In the genomic region with DNA sequence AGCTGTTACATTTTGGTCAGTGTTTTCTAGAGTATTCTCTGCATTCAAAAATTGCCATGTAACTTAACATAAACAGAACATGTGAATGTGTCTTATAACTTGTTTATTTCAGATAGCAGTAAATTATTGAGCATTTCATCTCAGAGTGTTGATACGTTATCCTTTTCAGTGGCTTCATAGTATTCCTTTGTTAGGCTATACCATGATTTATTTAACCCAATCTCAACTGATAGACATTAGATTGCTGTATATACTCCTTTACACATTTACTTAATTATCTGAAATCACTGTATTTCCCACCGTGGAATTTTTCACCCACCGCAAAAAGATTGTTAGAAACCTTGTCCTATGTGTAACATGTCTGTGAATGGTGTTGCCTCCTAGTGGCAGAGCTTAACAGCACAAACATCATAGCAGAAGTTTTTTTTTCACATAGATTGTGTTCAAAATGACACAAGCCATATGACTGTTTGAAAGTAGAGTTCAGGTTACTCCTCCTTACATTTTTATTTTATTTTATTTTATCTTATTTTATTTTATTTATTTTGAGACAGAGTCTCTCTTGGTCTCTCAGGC, we compare ENCODE assay signal across 11 cellular contexts. TPM values are rescaled to one million over a fixed set of nuclear protein-coding genes. Genes with fewer than 3 reads are reported as not detected.
A peak's percentile ranks its signal among the peaks of the same experiment; 100 is the strongest.
DNase-seq lines count a peak whose midpoint lies in the region; ATAC-seq, FAIRE-seq and TF ChIP-seq lines count a peak whose summit lies in the region.
"Had no signal": no experiment of that assay in that cellular context is flagged by ENCODE, and none has a peak within 500 bp of the region (broad histone marks: within the 10 kb centered on the region; RNA-seq: fewer than 3 reads in every experiment).

No MANE protein-coding gene starts in this region.

- TF ChIP-seq CTCF in CD4-positive, alpha-beta T cell (IDR thresholded peaks at IDR 0.05): peak; percentile 57
- TF ChIP-seq CTCF in HEK293 (tag by site-specific recombination; IDR thresholded peaks at IDR 0.05) (no peak), WERI-Rb-1 (IDR thresholded peaks at IDR 0.05; ENCODE audit: low read depth, low read length) (peak; percentile 50), HepG2 (CRISPR knock-in tag; IDR thresholded peaks at IDR 0.05) (peak; percentile 58), kidney (IDR thresholded peaks at IDR 0.05; ENCODE audit: borderline replicate concordance, extremely low read depth, insufficient read depth) (no peak)

- no peaks in the 10 kb centered on the region for H3K4me1 Mint-ChIP-seq in CD4-positive, alpha-beta T cell (ENCODE audit: low read depth)

- no peaks in the 10 kb centered on the region for H3K79me2 ChIP-seq in HepG2 (ENCODE audit: insufficient read depth, low read length)

- H3K4me3 Mint-ChIP-seq in CD4-positive, alpha-beta T cell: no peak overlapping the region

- 66% methylated on average over 3 of the region's 3 CpGs for WGBS in HepG2 (ENCODE audit: low lambda C conversion rate)

- H3K4me3 ChIP-seq in HEK293 (ENCODE audit: low read depth, low read length) (no peak overlapping the region), WERI-Rb-1 (ENCODE audit: low read depth, low read length) (no peak overlapping the region), HepG2 (replicated peaks in 1 of 3; ENCODE audit: insufficient read depth in 1 of 3, low read depth in 2 of 3, low read length in 3 of 3) (no peak overlapping the region), kidney (ENCODE audit: low read length in 2 of 2) (no peak overlapping the region)
- H3K4me3 ChIP-seq: gastrocnemius medialis had no signal

- H3K9ac ChIP-seq in HepG2 (ENCODE audit: insufficient read depth, low read depth, low read length) (no peak overlapping the region), kidney (ENCODE audit: low read length in 2 of 2) (no peak overlapping the region)

- BruUV-seq in HepG2 (replicated peaks; lab: Mats Ljungman, UMichigan): no TSS peak

- POLR2A ChIA-PET in CD4-positive, alpha-beta T cell (lab: Charles Lee): no interaction called here
- POLR2A ChIA-PET in HEK293 (lab: Yijun Ruan, JAX): no interaction called here
- POLR2A ChIA-PET in HepG2 (lab: Yijun Ruan, JAX): interaction anchor here (0.7 to 1.2 kb wide), 2 partner anchors 22 to 70 kb away, joined by 3 read pairs; partner anchors contain the start of gene SLF2

- TF ChIP-seq POLR2A in HepG2 (IDR thresholded peaks at IDR 0.05; ENCODE audit: insufficient read depth in 1 of 2, low read depth in 2 of 2, low read length in 2 of 2): no peak

- no peak for ATAC-seq in CD4-positive, alpha-beta T cell (ENCODE audit: poor library complexity)
- ATAC-seq in HepG2: peak; percentile 60
- no peak for ATAC-seq in HG03378 (IDR thresholded peaks at IDR 0.05; ENCODE audit: unreplicated experiment)
- no peak for ATAC-seq in HG02798 (IDR thresholded peaks at IDR 0.05; ENCODE audit: poor library complexity, unreplicated experiment)
- ATAC-seq: gastrocnemius medialis, sciatic nerve had no signal

- H3K9me3 Mint-ChIP-seq in CD4-positive, alpha-beta T cell: no peaks in the 10 kb centered on the region
- H3K9me3 Mint-ChIP-seq: activated T-helper 2 cell treated with anti-CD3 and anti-CD28 coated beads, Interferon-gamma antibody, Interleukin-2, Interleukin-4, amounts not matched to agents 10 μg/mL and 5 μg/mL and 100 μg/mL, durations not matched to agents 14 hours and 24 hours and 36 hours had no signal

- peak; percentile 71 for FAIRE-seq in HepG2 (lab: Jason Lieb, UNC)
- FAIRE-seq in kidney (lab: Jason Lieb, UNC): no peak

- peaks cover 72 to 96% of the 10 kb centered on the region in 2 experiments for H3K36me3 ChIP-seq in HEK293 (ENCODE audit: control insufficient read depth in 2 of 2, insufficient read depth in 1 of 2, low read length in 2 of 2)
- H3K36me3 ChIP-seq in WERI-Rb-1: peaks cover 84% of the 10 kb centered on the region
- peaks cover 8 to 64% of the 10 kb centered on the region in 2 experiments for H3K36me3 ChIP-seq in HepG2 (replicated peaks in 1 of 2; ENCODE audit: control insufficient read depth in 1 of 2, insufficient read depth in 2 of 2, low read length in 2 of 2)
- H3K36me3 ChIP-seq in kidney (ENCODE audit: control insufficient read depth in 1 of 2, insufficient read depth in 2 of 2, low read length in 2 of 2): peaks cover 20 to 44% of the 10 kb centered on the region in 2 donors

- in situ Hi-C loops in HepG2 (cut with HindIII; ENCODE audit: extremely low pct_ligation_motif_present, low pct_unique_long_range_greater_than_20kb): no loop called here

- no peak for TF ChIP-seq EP300 in HepG2 (IDR thresholded peaks at IDR 0.05; ENCODE audit: low read depth in 2 of 2, low read length in 2 of 2)
- TF ChIP-seq EP300 in HepG2 (CRISPR knock-in tag; IDR thresholded peaks at IDR 0.05; ENCODE audit: borderline replicate concordance): no peak

- no peaks in the 10 kb centered on the region for H3K27me3 ChIP-seq in CD4-positive, alpha-beta T cell (ENCODE audit: control insufficient read depth, insufficient read depth, low read length)
- H3K27me3 ChIP-seq in WERI-Rb-1 (ENCODE audit: insufficient read depth, low read depth, severe bottlenecking) (no peaks in the 10 kb centered on the region), HepG2 (ENCODE audit: control insufficient read depth in 1 of 2, insufficient read depth in 2 of 2, low read length in 2 of 2) (no peaks in the 10 kb centered on the region)
- H3K27me3 ChIP-seq: gastrocnemius medialis had no signal

- intact Hi-C loops in CD4-positive, alpha-beta T cell (cut with DNase I, micrococcal nuclease): loop anchor here in 1 of 2 experiments (5.0 kb wide), 1 partner anchor 372 kb away; no protein-coding TSS in a partner anchor
- intact Hi-C loops in HepG2 (cut with micrococcal nuclease; ENCODE audit: unreplicated experiment) (loop anchor here (1.0 kb wide), 1 partner anchor 53 kb away; no protein-coding TSS in a partner anchor), kidney (cut with DNase I) (no loop called here)

- no peak overlapping the region for H3K27ac Mint-ChIP-seq in CD4-positive, alpha-beta T cell
- H3K27ac Mint-ChIP-seq: activated T-helper 2 cell treated with anti-CD3 and anti-CD28 coated beads, Interferon-gamma antibody, Interleukin-2, Interleukin-4, amounts not matched to agents 10 μg/mL and 5 μg/mL and 100 μg/mL, durations not matched to agents 14 hours and 24 hours and 36 hours had no signal

- no peak overlapping the region for H2AFZ ChIP-seq in HepG2 (ENCODE audit: low read length)

- CTCF ChIA-PET in CD4-positive, alpha-beta T cell (lab: Charles Lee): no interaction called here
- CTCF ChIA-PET in HEK293 (lab: Yijun Ruan, JAX): interaction anchor here (0.5 to 1.7 kb wide), 7 partner anchors 11 to 683 kb away, joined by 3 to 9 read pairs (median 3); no protein-coding TSS in a partner anchor
- CTCF ChIA-PET in HepG2 (lab: Yijun Ruan, JAX; ENCODE audit: low intra/inter-chr PET ratio, low total read pairs): interaction anchor here (1.9 kb wide), 2 partner anchors 55 to 80 kb away, joined by 4 to 10 read pairs; no protein-coding TSS in a partner anchor

- no peak for DNase-seq in CD4-positive, alpha-beta T cell
- DNase-seq in WERI-Rb-1 (no peak), HepG2 (ENCODE audit: low spot score) (peak; percentile 45), kidney (no peak)
- DNase-seq in stimulated activated CD4-positive, alpha-beta T cell treated with anti-CD3 and anti-CD28 coated beads, Interleukin-4, amount 100 ng/mL, for 1 hour: no peak
- DNase-seq: gastrocnemius medialis had no signal

- H3K4me1 ChIP-seq in HEK293 (ENCODE audit: control insufficient read depth, insufficient read depth, low read length): no peaks in the 10 kb centered on the region
- peaks cover 8% of the 10 kb centered on the region for H3K4me1 ChIP-seq in HepG2 (ENCODE audit: insufficient read depth, low read length)
- no peaks in the 10 kb centered on the region for H3K4me1 ChIP-seq in kidney (ENCODE audit: control insufficient read depth in 1 of 2, insufficient read depth in 1 of 2, low read depth in 1 of 2, low read length in 2 of 2)

- H3K27ac ChIP-seq in CD4-positive, alpha-beta T cell (ENCODE audit: low read depth, low read length): no peak overlapping the region
- H3K27ac ChIP-seq in HEK293 (ENCODE audit: extremely low read depth, low read depth, low read length) (no peak overlapping the region), WERI-Rb-1 (no peak overlapping the region), HepG2 (ENCODE audit: extremely low read length, insufficient read depth, low read length) (no peak overlapping the region), kidney (ENCODE audit: low read depth in 2 of 2, low read length in 2 of 2) (no peak overlapping the region)
- H3K27ac ChIP-seq: gastrocnemius medialis had no signal

- no peaks in the 10 kb centered on the region for H4K20me1 ChIP-seq in HepG2 (ENCODE audit: insufficient read depth, low read length)

- TF ChIP-seq RAD21 in HepG2 (CRISPR knock-in tag; IDR thresholded peaks at IDR 0.05): 0 out of 2 replicates have a peak, but pooled peaks have one; percentile 17

- H3K9me3 ChIP-seq in CD4-positive, alpha-beta T cell (ENCODE audit: control insufficient read depth, low read length): no peaks in the 10 kb centered on the region
- H3K9me3 ChIP-seq in HEK293 (ENCODE audit: control insufficient read depth, insufficient read depth, low read depth, low read length) (no peaks in the 10 kb centered on the region), WERI-Rb-1 (ENCODE audit: severe bottlenecking) (no peaks in the 10 kb centered on the region), HepG2 (ENCODE audit: low read length) (no peaks in the 10 kb centered on the region), kidney (ENCODE audit: control insufficient read depth in 1 of 2, low read length in 2 of 2) (no peaks in the 10 kb centered on the region)
- H3K9me3 ChIP-seq: gastrocnemius medialis had no signal

- H3K27me3 Mint-ChIP-seq in CD4-positive, alpha-beta T cell: no peaks in the 10 kb centered on the region

- H3K4me2 ChIP-seq in HepG2 (ENCODE audit: low read depth, low read length): no peak overlapping the region

- H3K36me3 Mint-ChIP-seq in CD4-positive, alpha-beta T cell (ENCODE audit: low read depth): peaks cover 67% of the 10 kb centered on the region

RNA-seq across cellular contexts. Expression of gene SLF2, which starts 21.4 kb away (rescaled TPM):
- 10 to 100 TPM; 11.1 TPM for total RNA-seq in CD4-positive, alpha-beta T cell
- total RNA-seq in HepG2 (2016; rRNA removed; fragmentation: Illumina TruSeq; extraction: Trizol): 48.1 and 59.8 TPM in 2 replicates
- 35.7 and 39.2 TPM in 2 replicates for total RNA-seq in HepG2 (2016; cell fraction: cytosol; rRNA removed; fragmentation: Illumina TruSeq; extraction: Trizol; ENCODE audit: low read depth)
- total RNA-seq in HepG2 (2016; cell fraction: insoluble cytoplasmic fraction; rRNA removed; fragmentation: Illumina TruSeq; extraction: Trizol): 48.7 and 55.8 TPM in 2 replicates
- 37.2 and 42.1 TPM in 2 replicates for total RNA-seq in HepG2 (2016; cell fraction: membrane; rRNA removed; fragmentation: Illumina TruSeq; extraction: Trizol)
- 58.3 and 64.6 TPM in 2 replicates for total RNA-seq in HepG2 (2016; cell fraction: nucleus; rRNA removed; fragmentation: Illumina TruSeq; extraction: Trizol)
- polyA plus RNA-seq in HepG2 (2011; rRNA removed): 12.2 and 12.6 TPM in 2 replicates
- 5.8 and 6.0 TPM in 2 replicates for polyA plus RNA-seq in HepG2 (2011; cell fraction: cytosol; rRNA removed)
- 18.9 and 23.2 TPM in 2 replicates for polyA plus RNA-seq in HepG2 (2011; cell fraction: nucleus; rRNA removed)
- polyA plus RNA-seq in HepG2 (2012): 15.3 and 20.8 TPM in 2 replicates
- polyA plus RNA-seq in HepG2 (2016; cell fraction: cytosol; fragmentation: Illumina TruSeq; extraction: Trizol; ENCODE audit: low read depth): 3.5 and 4.7 TPM in 2 replicates
- 30.2 and 31.7 TPM in 2 replicates for polyA plus RNA-seq in HepG2 (2016; cell fraction: insoluble cytoplasmic fraction; fragmentation: Illumina TruSeq; extraction: Trizol; ENCODE audit: low read depth)
- 7.6 and 8.6 TPM in 2 replicates for polyA plus RNA-seq in HepG2 (2016; cell fraction: membrane; fragmentation: Illumina TruSeq; extraction: Trizol; ENCODE audit: low read depth)
- polyA plus RNA-seq in HepG2 (2016; cell fraction: nucleus; fragmentation: Illumina TruSeq; extraction: Trizol; ENCODE audit: insufficient read depth, low read depth): 55.6 and 64.3 TPM in 2 replicates
- polyA minus RNA-seq in HepG2 (2011; rRNA and poly(A)+ RNA removed; ENCODE audit: low replicate concordance): 9.0 and 14.8 TPM in 2 replicates
- polyA minus RNA-seq in HepG2 (2011; cell fraction: cytosol; rRNA and poly(A)+ RNA removed): 15.4 and 17.1 TPM in 2 replicates
- 88.7 and 96.8 TPM in 2 replicates for polyA minus RNA-seq in HepG2 (2011; cell fraction: nucleus; rRNA and poly(A)+ RNA removed)
- total RNA-seq in kidney: 29.6 TPM
- polyA plus RNA-seq in kidney (ENCODE audit: insufficient read depth, low read depth, low replicate concordance): 6.7 TPM

RNA-seq across cellular contexts. Expression of gene SEMA4G, which starts 35.1 kb away (rescaled TPM):
- total RNA-seq in CD4-positive, alpha-beta T cell: 1 to 10 TPM; 1.1 to 1.6 TPM
- total RNA-seq in HepG2 (2016; rRNA removed; fragmentation: Illumina TruSeq; extraction: Trizol): 42.9 and 46.2 TPM in 2 replicates
- total RNA-seq in HepG2 (2016; cell fraction: cytosol; rRNA removed; fragmentation: Illumina TruSeq; extraction: Trizol; ENCODE audit: low read depth): 16.2 and 18.7 TPM in 2 replicates
- 33.8 and 43.7 TPM in 2 replicates for total RNA-seq in HepG2 (2016; cell fraction: insoluble cytoplasmic fraction; rRNA removed; fragmentation: Illumina TruSeq; extraction: Trizol)
- 46.0 and 52.4 TPM in 2 replicates for total RNA-seq in HepG2 (2016; cell fraction: membrane; rRNA removed; fragmentation: Illumina TruSeq; extraction: Trizol)
- 54.5 and 68.3 TPM in 2 replicates for total RNA-seq in HepG2 (2016; cell fraction: nucleus; rRNA removed; fragmentation: Illumina TruSeq; extraction: Trizol)
- polyA plus RNA-seq in HepG2 (2011; rRNA removed): 207 and 236 TPM in 2 replicates
- polyA plus RNA-seq in HepG2 (2011; cell fraction: cytosol; rRNA removed): 169 and 172 TPM in 2 replicates
- 405 and 408 TPM in 2 replicates for polyA plus RNA-seq in HepG2 (2011; cell fraction: nucleus; rRNA removed)
- polyA plus RNA-seq in HepG2 (2012): 154 and 177 TPM in 2 replicates
- 29.3 and 33.1 TPM in 2 replicates for polyA plus RNA-seq in HepG2 (2016; cell fraction: cytosol; fragmentation: Illumina TruSeq; extraction: Trizol; ENCODE audit: low read depth)
- 87.9 and 114 TPM in 2 replicates for polyA plus RNA-seq in HepG2 (2016; cell fraction: insoluble cytoplasmic fraction; fragmentation: Illumina TruSeq; extraction: Trizol; ENCODE audit: low read depth)
- polyA plus RNA-seq in HepG2 (2016; cell fraction: membrane; fragmentation: Illumina TruSeq; extraction: Trizol; ENCODE audit: low read depth): 97.4 TPM in 2 replicates
- polyA plus RNA-seq in HepG2 (2016; cell fraction: nucleus; fragmentation: Illumina TruSeq; extraction: Trizol; ENCODE audit: insufficient read depth, low read depth): 269 and 299 TPM in 2 replicates
- polyA minus RNA-seq in HepG2 (2011; rRNA and poly(A)+ RNA removed; ENCODE audit: low replicate concordance): 0.84 and 364 TPM in 2 replicates
- polyA minus RNA-seq in HepG2 (2011; cell fraction: cytosol; rRNA and poly(A)+ RNA removed): 105 and 111 TPM in 2 replicates
- polyA minus RNA-seq in HepG2 (2011; cell fraction: nucleus; rRNA and poly(A)+ RNA removed): 100 and 101 TPM in 2 replicates
- 6.1 TPM for total RNA-seq in kidney
- polyA plus RNA-seq in kidney (ENCODE audit: insufficient read depth, low read depth, low replicate concordance): 23.5 TPM

RNA-seq across cellular contexts. Expression of gene MRPL43, which starts 53.1 kb away (rescaled TPM):
- 10 to 100 TPM; 28.5 to 31.0 TPM for total RNA-seq in CD4-positive, alpha-beta T cell
- total RNA-seq in HepG2 (2016; rRNA removed; fragmentation: Illumina TruSeq; extraction: Trizol): 68.8 and 71.0 TPM in 2 replicates
- total RNA-seq in HepG2 (2016; cell fraction: cytosol; rRNA removed; fragmentation: Illumina TruSeq; extraction: Trizol; ENCODE audit: low read depth): 32.4 and 32.8 TPM in 2 replicates
- total RNA-seq in HepG2 (2016; cell fraction: insoluble cytoplasmic fraction; rRNA removed; fragmentation: Illumina TruSeq; extraction: Trizol): 65.7 and 69.8 TPM in 2 replicates
- 46.1 and 51.6 TPM in 2 replicates for total RNA-seq in HepG2 (2016; cell fraction: membrane; rRNA removed; fragmentation: Illumina TruSeq; extraction: Trizol)
- total RNA-seq in HepG2 (2016; cell fraction: nucleus; rRNA removed; fragmentation: Illumina TruSeq; extraction: Trizol): 31.2 and 37.2 TPM in 2 replicates
- 73.7 and 79.1 TPM in 2 replicates for polyA plus RNA-seq in HepG2 (2011; rRNA removed)
- 71.0 and 107 TPM in 2 replicates for polyA plus RNA-seq in HepG2 (2011; cell fraction: cytosol; rRNA removed)
- 91.9 and 106 TPM in 2 replicates for polyA plus RNA-seq in HepG2 (2011; cell fraction: nucleus; rRNA removed)
- polyA plus RNA-seq in HepG2 (2012): 53.0 and 55.5 TPM in 2 replicates
- 35.2 and 41.6 TPM in 2 replicates for polyA plus RNA-seq in HepG2 (2016; cell fraction: cytosol; fragmentation: Illumina TruSeq; extraction: Trizol; ENCODE audit: low read depth)
- polyA plus RNA-seq in HepG2 (2016; cell fraction: insoluble cytoplasmic fraction; fragmentation: Illumina TruSeq; extraction: Trizol; ENCODE audit: low read depth): 87.4 and 92.0 TPM in 2 replicates
- polyA plus RNA-seq in HepG2 (2016; cell fraction: membrane; fragmentation: Illumina TruSeq; extraction: Trizol; ENCODE audit: low read depth): 50.3 and 58.0 TPM in 2 replicates
- polyA plus RNA-seq in HepG2 (2016; cell fraction: nucleus; fragmentation: Illumina TruSeq; extraction: Trizol; ENCODE audit: insufficient read depth, low read depth): 72.1 and 80.1 TPM in 2 replicates
- polyA minus RNA-seq in HepG2 (2011; rRNA and poly(A)+ RNA removed; ENCODE audit: low replicate concordance): 42.1 and 55.4 TPM in 2 replicates
- 21.1 and 28.5 TPM in 2 replicates for polyA minus RNA-seq in HepG2 (2011; cell fraction: cytosol; rRNA and poly(A)+ RNA removed)
- polyA minus RNA-seq in HepG2 (2011; cell fraction: nucleus; rRNA and poly(A)+ RNA removed): 14.3 and 15.8 TPM in 2 replicates
- total RNA-seq in kidney: 81.5 TPM
- polyA plus RNA-seq in kidney (ENCODE audit: insufficient read depth, low read depth, low replicate concordance): 157 TPM

RNA-seq across cellular contexts. Expression of gene TWNK, which starts 53.2 kb away (rescaled TPM):
- total RNA-seq in CD4-positive, alpha-beta T cell: 1 to 10 TPM; 2.7 to 2.8 TPM
- 16.5 and 21.9 TPM in 2 replicates for total RNA-seq in HepG2 (2016; rRNA removed; fragmentation: Illumina TruSeq; extraction: Trizol)
- total RNA-seq in HepG2 (2016; cell fraction: cytosol; rRNA removed; fragmentation: Illumina TruSeq; extraction: Trizol; ENCODE audit: low read depth): 3.7 and 4.5 TPM in 2 replicates
- total RNA-seq in HepG2 (2016; cell fraction: insoluble cytoplasmic fraction; rRNA removed; fragmentation: Illumina TruSeq; extraction: Trizol): 18.6 and 19.4 TPM in 2 replicates
- total RNA-seq in HepG2 (2016; cell fraction: membrane; rRNA removed; fragmentation: Illumina TruSeq; extraction: Trizol): 11.4 and 11.5 TPM in 2 replicates
- 13.4 and 14.8 TPM in 2 replicates for total RNA-seq in HepG2 (2016; cell fraction: nucleus; rRNA removed; fragmentation: Illumina TruSeq; extraction: Trizol)
- 10.7 and 14.1 TPM in 2 replicates for polyA plus RNA-seq in HepG2 (2011; rRNA removed)
- 10.2 and 12.5 TPM in 2 replicates for polyA plus RNA-seq in HepG2 (2011; cell fraction: cytosol; rRNA removed)
- 17.6 and 19.3 TPM in 2 replicates for polyA plus RNA-seq in HepG2 (2011; cell fraction: nucleus; rRNA removed)
- 16.5 and 20.2 TPM in 2 replicates for polyA plus RNA-seq in HepG2 (2012)
- 2.6 and 3.0 TPM in 2 replicates for polyA plus RNA-seq in HepG2 (2016; cell fraction: cytosol; fragmentation: Illumina TruSeq; extraction: Trizol; ENCODE audit: low read depth)
- polyA plus RNA-seq in HepG2 (2016; cell fraction: insoluble cytoplasmic fraction; fragmentation: Illumina TruSeq; extraction: Trizol; ENCODE audit: low read depth): 22.1 and 23.7 TPM in 2 replicates
- 8.2 and 8.4 TPM in 2 replicates for polyA plus RNA-seq in HepG2 (2016; cell fraction: membrane; fragmentation: Illumina TruSeq; extraction: Trizol; ENCODE audit: low read depth)
- 39.8 and 46.5 TPM in 2 replicates for polyA plus RNA-seq in HepG2 (2016; cell fraction: nucleus; fragmentation: Illumina TruSeq; extraction: Trizol; ENCODE audit: insufficient read depth, low read depth)
- polyA minus RNA-seq in HepG2 (2011; rRNA and poly(A)+ RNA removed; ENCODE audit: low replicate concordance): 12.7 and 32.5 TPM in 2 replicates
- polyA minus RNA-seq in HepG2 (2011; cell fraction: cytosol; rRNA and poly(A)+ RNA removed): 4.7 and 5.5 TPM in 2 replicates
- 14.2 and 14.9 TPM in 2 replicates for polyA minus RNA-seq in HepG2 (2011; cell fraction: nucleus; rRNA and poly(A)+ RNA removed)
- 8.9 TPM for total RNA-seq in kidney
- polyA plus RNA-seq in kidney (ENCODE audit: insufficient read depth, low read depth, low replicate concordance): 3.8 TPM

Comparison
In these comparisons a context has a peak if more than half of its experiments do, and no peak if none do; other contexts are left out.
1. CTCF ChIP-seq: peak in CD4-positive, alpha-beta T cell (single experiment), WERI-Rb-1 (single experiment) and HepG2 (single experiment); none in HEK293 (single experiment) and kidney (single experiment).